ENCODE assay signal across 8 cellular contexts in genomic region chr21:32612075-32612998, GRCh38. TPM values are rescaled to one million over a fixed set of nuclear protein-coding genes. Genes with fewer than 3 reads are reported as not detected.
A peak's percentile ranks its signal among the peaks of the same experiment; 100 is the strongest.
DNase-seq lines count a peak whose midpoint lies in the region; ATAC-seq and TF ChIP-seq lines count a peak whose summit lies in the region.

TSS of gene CFAP298 (minus strand) at chr21:32612377. CDS start at chr21:32612243, 134 bp downstream.

- H3K4me3 Mint-ChIP-seq in endodermal cell, result peak within 1 kb of the TSS; percentile 94

- peak within 1 kb of the TSS; percentile 95 for H3K27ac ChIP-seq in endodermal cell (ENCODE audit: low read depth, low read length)

- DNase-seq in COLO829 (ENCODE audit: low spot score) (peak; percentile 87), HT1080 (ENCODE audit: low read depth) (peak; percentile 95), NT2/D1 (ENCODE audit: low read depth, low spot score) (peak; percentile 81), endodermal cell (peak; percentile 94), mesenteric fat pad (ENCODE audit: low spot score) (peak; percentile 95)
- DNase-seq in activated CD8-positive, alpha-beta memory T cell treated with anti-CD3 and anti-CD28 coated beads, Interleukin-2, amount 50 U/mL, for 1 hour (ENCODE audit: extremely low read depth), result peak; percentile 82
- peak; percentile 69 for DNase-seq in stimulated activated CD8-positive, alpha-beta memory T cell treated with anti-CD3 and anti-CD28 coated beads, Interleukin-15, amount 100 ng/mL, for 24 hours (ENCODE audit: low read depth)

- H3K9me3 Mint-ChIP-seq in endodermal cell, result no peaks in the 10 kb centered on the region

- H3K9me3 ChIP-seq in NT2/D1 (ENCODE audit: insufficient read depth, low read length) (no peaks in the 10 kb centered on the region), endodermal cell (ENCODE audit: control insufficient read depth, low read length) (no peaks in the 10 kb centered on the region)

- no peak for TF ChIP-seq CTCF in endodermal cell (conservative IDR thresholded peaks at IDR 0.05)

- WGBS in endodermal cell (ENCODE audit: insufficient coverage in 1 of 2, insufficient read length in 1 of 2), 2 experiments, result 0% methylated on average over 38 to 81 of the region's 81 CpGs

- H3K36me3 ChIP-seq in NT2/D1 (ENCODE audit: insufficient read depth, insufficient read length, low read length), result peaks cover 30% of the 10 kb centered on the region
- H3K36me3 ChIP-seq in endodermal cell (ENCODE audit: control insufficient read depth, insufficient read depth, low read length), result peaks cover 27% of the 10 kb centered on the region

- peaks cover 18% of the 10 kb centered on the region for H3K36me3 Mint-ChIP-seq in endodermal cell (ENCODE audit: low read depth)

- H3K27ac Mint-ChIP-seq in endodermal cell, result peak within 1 kb of the TSS; percentile 99

- peak; percentile 95 for ATAC-seq in GM21360 (IDR thresholded peaks at IDR 0.05; ENCODE audit: unreplicated experiment)

- H3K4me1 Mint-ChIP-seq in endodermal cell, result no peaks in the 10 kb centered on the region

- H3K9ac ChIP-seq in NT2/D1 (ENCODE audit: insufficient read length, low read depth), result peak within 1 kb of the TSS; percentile 99
- peak within 1 kb of the TSS; percentile 95 for H3K9ac ChIP-seq in endodermal cell (ENCODE audit: extremely low read depth, low read length, poor library complexity, severe bottlenecking)

- peaks cover 2% of the 10 kb centered on the region for H3K27me3 Mint-ChIP-seq in endodermal cell (ENCODE audit: insufficient read depth)

- no peaks in the 10 kb centered on the region for H3K4me1 ChIP-seq in NT2/D1 (ENCODE audit: insufficient read depth, insufficient read length)
- H3K4me1 ChIP-seq in endodermal cell (ENCODE audit: control insufficient read depth, insufficient read depth, low read length), result no peaks in the 10 kb centered on the region

- H3K27me3 ChIP-seq in NT2/D1 (ENCODE audit: insufficient read depth, insufficient read length) (no peaks in the 10 kb centered on the region), endodermal cell (ENCODE audit: control insufficient read depth, insufficient read depth, low read length, poor library complexity, severe bottlenecking) (no peaks in the 10 kb centered on the region)

- H3K4me3 ChIP-seq in NT2/D1 (ENCODE audit: insufficient read length, low read depth) (peak within 1 kb of the TSS; percentile 99), endodermal cell (ENCODE audit: low read length) (peak within 1 kb of the TSS; percentile 100)

RNA-seq across cellular contexts. Expression of gene CFAP298, which starts in this region (rescaled TPM):
- total RNA-seq in HT1080 (2014; rRNA removed; shearing (Covaris generic)), result 91.8 and 108 TPM in 2 replicates
- polyA plus RNA-seq in HT1080 (2015; cell fraction: cytosol; rRNA removed), result 85.0 and 86.2 TPM in 2 replicates
- polyA plus RNA-seq in HT1080 (2015; cell fraction: nucleus; rRNA removed), result 63.8 and 75.4 TPM in 2 replicates
- total RNA-seq in endodermal cell, result 10 to 100 TPM; 57.3 to 62.2 TPM
- polyA plus RNA-seq in endodermal cell (2013, experiment 1 of 2), result 52.9 TPM
- 55.5 TPM for polyA plus RNA-seq in endodermal cell (2013, experiment 2 of 2)
- total RNA-seq in mesenteric fat pad, result 29.2 TPM

Comparison
In these comparisons a context has a peak if more than half of its experiments do, and no peak if none do; other contexts are left out.
1. Peak in every context shown above with its lines: DNase-seq, ATAC-seq, H3K4me3 ChIP-seq and H3K27ac ChIP-seq.